ENCODE assay signal across 10 cellular contexts in the genomic region with DNA sequence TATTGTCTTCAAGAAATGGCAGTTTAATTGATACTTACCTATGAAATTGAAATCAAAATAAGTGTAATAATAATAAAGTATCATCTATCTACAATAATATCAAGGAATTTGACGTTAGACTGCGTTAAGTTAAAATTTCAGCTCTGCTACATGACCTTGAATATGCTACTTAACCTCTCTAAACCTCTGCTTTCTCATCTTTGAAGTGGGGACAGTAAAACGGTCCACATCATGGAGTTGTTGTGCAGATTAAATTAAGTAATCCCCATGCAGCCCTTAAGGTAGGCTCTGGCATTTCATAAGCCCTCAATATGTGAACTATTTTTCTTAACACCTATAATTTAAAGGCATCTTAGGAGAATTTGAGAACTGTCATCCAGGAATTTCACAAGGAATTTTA.
"Had no signal": no experiment of that assay in that cellular context is flagged by ENCODE, and none has a peak within 500 bp of the region (broad histone marks: within the 10 kb centered on the region; RNA-seq: fewer than 3 reads in every experiment).

No MANE protein-coding gene starts in this region.

- H3K27ac ChIP-seq: GM23248 had no signal

- H3K9ac ChIP-seq: GM23248 had no signal

- FAIRE-seq: H1 had no signal

- H3K4me2 ChIP-seq: GM23338 had no signal

- H3K4me3 ChIP-seq: GM23248, GM23338, HAP-1 had no signal

- ATAC-seq: GM23338, HCT116 had no signal

- H3K36me3 ChIP-seq: HAP-1 had no signal

- H2AFZ ChIP-seq: GM23248, GM23338 had no signal

- H3K9me3 ChIP-seq: HAP-1 had no signal

- DNase-seq: GM23248, GOT3, H7, H9, HCEC 1CT, HFFc6 had no signal
